Comparison of ENCODE assay signal across 1 cellular context in genomic region chr1:32399853-32400252, GRCh38.
TF ChIP-seq lines count a peak whose summit lies in the region.

No MANE protein-coding gene starts in this region.

TF ChIP-seq in K562, 482 proteins besides CTCF, POLR2A, EP300 and RAD21 (continues in another document):
- TF ChIP-seq POLR2AphosphoS5 (IDR thresholded peaks at IDR 0.05; ENCODE audit: control insufficient read depth, insufficient read depth, low read depth, low read length) = peak; percentile 69
- 0 out of 4 replicates have a peak, but pooled peaks of 1 of the 2 experiments have one; percentile 50 for TF ChIP-seq ARNT (IDR thresholded peaks at IDR 0.05)
- TF ChIP-seq PCBP1 (IDR thresholded peaks at IDR 0.05; ENCODE audit: low read depth, low read length, poor library complexity, severe bottlenecking) = no peak
- TF ChIP-seq CBFA2T2 (conservative IDR thresholded peaks at IDR 0.05) = peak; percentile 92
- no peak for TF ChIP-seq NR2F6 (CRISPR knock-in tag; IDR thresholded peaks at IDR 0.05)
- TF ChIP-seq NFIX (CRISPR knock-in tag; IDR thresholded peaks at IDR 0.05; ENCODE audit: low read depth) = no peak
- peak; percentile 44; the same call in 1 of the 2 replicates for TF ChIP-seq ZNF384 (IDR thresholded peaks at IDR 0.05; ENCODE audit: low read depth, low read length)
- TF ChIP-seq, protein P1, sequence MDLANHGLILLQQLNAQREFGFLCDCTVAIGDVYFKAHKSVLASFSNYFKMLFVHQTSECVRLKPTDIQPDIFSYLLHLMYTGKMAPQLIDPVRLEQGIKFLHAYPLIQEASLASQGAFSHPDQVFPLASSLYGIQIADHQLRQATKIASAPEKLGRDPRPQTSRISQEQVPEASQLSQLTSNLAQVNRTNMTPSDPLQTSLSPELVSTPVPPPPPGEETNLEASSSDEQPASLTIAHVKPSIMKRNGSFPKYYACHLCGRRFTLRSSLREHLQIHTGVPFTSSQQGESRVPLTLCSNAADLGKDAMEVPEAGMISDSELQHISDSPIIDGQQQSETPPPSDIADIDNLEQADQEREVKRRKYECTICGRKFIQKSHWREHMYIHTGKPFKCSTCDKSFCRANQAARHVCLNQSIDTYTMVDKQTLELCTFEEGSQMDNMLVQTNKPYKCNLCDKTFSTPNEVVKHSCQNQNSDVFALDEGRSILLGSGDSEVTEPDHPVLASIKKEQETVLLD (IDR thresholded peaks at IDR 0.05) = peak; percentile 79
- TF ChIP-seq CBFA2T3 (IDR thresholded peaks at IDR 0.05) = peak; percentile 96
- TF ChIP-seq ZBTB7A (IDR thresholded peaks at IDR 0.05; ENCODE audit: borderline replicate concordance, control insufficient read depth, low read depth, low read length) = peak; percentile 71; the same call in 1 of the 2 replicates
- peak; percentile 81 for TF ChIP-seq TCF3 (CRISPR knock-in tag; IDR thresholded peaks at IDR 0.05)
- TF ChIP-seq KDM1A (IDR thresholded peaks at IDR 0.05) = peak; percentile 70 to 72; a peak in 3 of 4 replicates
- peak; percentile 67 for TF ChIP-seq NFIC (IDR thresholded peaks at IDR 0.05)
- no peak for TF ChIP-seq TARDBP (IDR thresholded peaks at IDR 0.05)
- TF ChIP-seq CC2D1A (IDR thresholded peaks at IDR 0.05) = peak; percentile 66; the same call in 1 of the 2 replicates
- TF ChIP-seq NCOR1 (IDR thresholded peaks at IDR 0.05) = peak; percentile 82
- TF ChIP-seq SMARCA4 (IDR thresholded peaks at IDR 0.05) = peak; percentile 56; the same call in 1 of the 2 replicates
- peak; percentile 76 for TF ChIP-seq ARID1B (IDR thresholded peaks at IDR 0.05)
- no peak for TF ChIP-seq TAF9B (IDR thresholded peaks at IDR 0.05; ENCODE audit: partially characterized antibody)
- TF ChIP-seq ZNF407 (IDR thresholded peaks at IDR 0.05; ENCODE audit: low read depth) = 0 out of 2 replicates have a peak, but pooled peaks have one; percentile 19
- 0 out of 4 replicates have a peak, but pooled peaks of 1 of the 2 experiments have one; percentile 24 for TF ChIP-seq HDAC1 (IDR thresholded peaks at IDR 0.05)
- peak; percentile 43; the same call in 1 of the 2 replicates for TF ChIP-seq LEF1 (IDR thresholded peaks at IDR 0.05)
- 0 out of 2 replicates have a peak, but pooled peaks have one; percentile 78 for TF ChIP-seq BCOR (IDR thresholded peaks at IDR 0.05)
- TF ChIP-seq CBX5 (IDR thresholded peaks at IDR 0.05; ENCODE audit: borderline replicate concordance, low read depth) = 0 out of 2 replicates have a peak, but pooled peaks have one; percentile 27
- peak; percentile 82; the same call in 1 of the 2 replicates for TF ChIP-seq DPF2 (IDR thresholded peaks at IDR 0.05)
- TF ChIP-seq TRIM24 (IDR thresholded peaks at IDR 0.05) = peak; percentile 58 to 76; a peak in 2 of 4 replicates
- no peak for TF ChIP-seq CHD7 (IDR thresholded peaks at IDR 0.05; ENCODE audit: low read depth, low read length)
- peak; percentile 30; the same call in 1 of the 2 replicates for TF ChIP-seq STAT5A (IDR thresholded peaks at IDR 0.05; ENCODE audit: borderline replicate concordance, low read length)
- TF ChIP-seq COPS2 (conservative IDR thresholded peaks at IDR 0.05) = no peak
- TF ChIP-seq TAL1 (IDR thresholded peaks at IDR 0.05) = peak; percentile 69; the same call in 1 of the 2 replicates
- TF ChIP-seq TBP (optimal IDR thresholded peaks at IDR 0.05; ENCODE audit: low read depth, low read length) = peak; percentile 17
- peak; percentile 35; the same call in 1 of the 2 replicates for TF ChIP-seq NCOA1 (IDR thresholded peaks at IDR 0.05; ENCODE audit: low read depth)
- TF ChIP-seq RCOR1 (IDR thresholded peaks at IDR 0.05; ENCODE audit: borderline replicate concordance in 1 of 2, low read depth in 2 of 2, low read length in 2 of 2) = peak in 1 of 2 experiments; percentile 53; a peak in 1 of 4 replicates
- TF ChIP-seq, protein P2, sequence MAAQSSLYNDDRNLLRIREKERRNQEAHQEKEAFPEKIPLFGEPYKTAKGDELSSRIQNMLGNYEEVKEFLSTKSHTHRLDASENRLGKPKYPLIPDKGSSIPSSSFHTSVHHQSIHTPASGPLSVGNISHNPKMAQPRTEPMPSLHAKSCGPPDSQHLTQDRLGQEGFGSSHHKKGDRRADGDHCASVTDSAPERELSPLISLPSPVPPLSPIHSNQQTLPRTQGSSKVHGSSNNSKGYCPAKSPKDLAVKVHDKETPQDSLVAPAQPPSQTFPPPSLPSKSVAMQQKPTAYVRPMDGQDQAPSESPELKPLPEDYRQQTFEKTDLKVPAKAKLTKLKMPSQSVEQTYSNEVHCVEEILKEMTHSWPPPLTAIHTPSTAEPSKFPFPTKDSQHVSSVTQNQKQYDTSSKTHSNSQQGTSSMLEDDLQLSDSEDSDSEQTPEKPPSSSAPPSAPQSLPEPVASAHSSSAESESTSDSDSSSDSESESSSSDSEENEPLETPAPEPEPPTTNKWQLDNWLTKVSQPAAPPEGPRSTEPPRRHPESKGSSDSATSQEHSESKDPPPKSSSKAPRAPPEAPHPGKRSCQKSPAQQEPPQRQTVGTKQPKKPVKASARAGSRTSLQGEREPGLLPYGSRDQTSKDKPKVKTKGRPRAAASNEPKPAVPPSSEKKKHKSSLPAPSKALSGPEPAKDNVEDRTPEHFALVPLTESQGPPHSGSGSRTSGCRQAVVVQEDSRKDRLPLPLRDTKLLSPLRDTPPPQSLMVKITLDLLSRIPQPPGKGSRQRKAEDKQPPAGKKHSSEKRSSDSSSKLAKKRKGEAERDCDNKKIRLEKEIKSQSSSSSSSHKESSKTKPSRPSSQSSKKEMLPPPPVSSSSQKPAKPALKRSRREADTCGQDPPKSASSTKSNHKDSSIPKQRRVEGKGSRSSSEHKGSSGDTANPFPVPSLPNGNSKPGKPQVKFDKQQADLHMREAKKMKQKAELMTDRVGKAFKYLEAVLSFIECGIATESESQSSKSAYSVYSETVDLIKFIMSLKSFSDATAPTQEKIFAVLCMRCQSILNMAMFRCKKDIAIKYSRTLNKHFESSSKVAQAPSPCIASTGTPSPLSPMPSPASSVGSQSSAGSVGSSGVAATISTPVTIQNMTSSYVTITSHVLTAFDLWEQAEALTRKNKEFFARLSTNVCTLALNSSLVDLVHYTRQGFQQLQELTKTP (IDR thresholded peaks at IDR 0.05; ENCODE audit: low read depth in 1 of 2, partially characterized antibody in 2 of 2) = no peak
- peak; percentile 38; the same call in 1 of the 2 replicates for TF ChIP-seq TEAD4 (IDR thresholded peaks at IDR 0.05; ENCODE audit: low read length)
- TF ChIP-seq TEAD4 (CRISPR knock-in tag; IDR thresholded peaks at IDR 0.05; ENCODE audit: borderline replicate concordance) = no peak
